ENCODE assay signal across 10 cellular contexts in genomic region chr1:217482356-217483102, GRCh38.
A peak's percentile ranks its signal among the peaks of the same experiment; 100 is the strongest.
DNase-seq lines count a peak whose midpoint lies in the region; ATAC-seq and TF ChIP-seq lines count a peak whose summit lies in the region.
"Had no signal": no experiment of that assay in that cellular context is flagged by ENCODE, and none has a peak within 500 bp of the region (broad histone marks: within the 10 kb centered on the region; RNA-seq: fewer than 3 reads in every experiment).

No MANE protein-coding gene starts in this region.

- H3K9me3 ChIP-seq in naive thymus-derived CD4-positive, alpha-beta T cell (ENCODE audit: control insufficient read depth in 2 of 3, low read length in 3 of 3): no peaks in the 10 kb centered on the region
- peaks cover 0 to 10% of the 10 kb centered on the region in 2 donors for H3K9me3 ChIP-seq in ascending aorta

- peak overlapping the region in 1 of 10 donors; percentile 4 for H3K4me3 Mint-ChIP-seq in naive thymus-derived CD4-positive, alpha-beta T cell
- H3K4me3 Mint-ChIP-seq: IgD-negative memory B cell had no signal

- H3K27ac Mint-ChIP-seq in naive thymus-derived CD4-positive, alpha-beta T cell: peak overlapping the region in 1 of 9 donors; percentile 50

- CTCF ChIA-PET in naive thymus-derived CD4-positive, alpha-beta T cell (lab: Charles Lee): no interaction called here

- H3K27ac ChIP-seq in naive thymus-derived CD4-positive, alpha-beta T cell (ENCODE audit: low read depth, low read length): no peak overlapping the region
- no peak overlapping the region for H3K27ac ChIP-seq in ascending aorta

- peak; percentile 95 for ATAC-seq in HG03520 (IDR thresholded peaks at IDR 0.05; ENCODE audit: unreplicated experiment)
- ATAC-seq in naive thymus-derived CD4-positive, alpha-beta T cell: peak; percentile 58

- H3K27me3 Mint-ChIP-seq in naive thymus-derived CD4-positive, alpha-beta T cell: no peaks in the 10 kb centered on the region
- H3K27me3 Mint-ChIP-seq: IgD-negative memory B cell had no signal

- TF ChIP-seq CTCF in GM20000 (IDR thresholded peaks at IDR 0.05; ENCODE audit: extremely low read depth, missing control alignments) (no peak), ascending aorta (IDR thresholded peaks at IDR 0.05) (no peak)

- no peak overlapping the region for H3K4me3 ChIP-seq in naive thymus-derived CD4-positive, alpha-beta T cell (ENCODE audit: low read length)
- H3K4me3 ChIP-seq in ascending aorta: no peak overlapping the region

- H3K36me3 Mint-ChIP-seq in naive thymus-derived CD4-positive, alpha-beta T cell: peaks cover 16 to 55% (median 37%) of the 10 kb centered on the region in 5 donors

- in situ Hi-C loops in Caki2 (cut with HindIII; ENCODE audit: low pct_unique_long_range_greater_than_20kb, low sequenced_read_pairs): no loop called here

- no peaks in the 10 kb centered on the region for H3K36me3 ChIP-seq in naive thymus-derived CD4-positive, alpha-beta T cell (ENCODE audit: control insufficient read depth in 2 of 3, insufficient read depth in 3 of 3, low read length in 3 of 3)
- peaks cover 0 to 10% of the 10 kb centered on the region in 2 donors for H3K36me3 ChIP-seq in ascending aorta

- peaks cover 0 to 24% (median 0%) of the 10 kb centered on the region in 7 donors for H3K4me1 Mint-ChIP-seq in naive thymus-derived CD4-positive, alpha-beta T cell

- peaks cover 0 to 18% (median 0%) of the 10 kb centered on the region in 11 donors for H3K9me3 Mint-ChIP-seq in naive thymus-derived CD4-positive, alpha-beta T cell

- DNase-seq in Caki2 (ENCODE audit: low read depth) (peak; percentile 25), GM20000 (ENCODE audit: low spot score) (peak; percentile 41), ascending aorta (ENCODE audit: low spot score in 2 of 2) (no peak), posterior cingulate gyrus (no peak), NCI-H1436 (lab: John Stamatoyannopoulos, UW) (no peak)
- DNase-seq in activated CD8-positive, alpha-beta memory T cell treated with anti-CD3 and anti-CD28 coated beads, Interleukin-2, amount 50 U/mL, for 48 hours: peak; percentile 66
- DNase-seq in naive thymus-derived CD4-positive, alpha-beta T cell: peak in 1 of 9 donors; percentile 61
- DNase-seq: left cardiac atrium had no signal

- POLR2A ChIA-PET in naive thymus-derived CD4-positive, alpha-beta T cell (lab: Charles Lee): no interaction called here

- H3K4me1 ChIP-seq in naive thymus-derived CD4-positive, alpha-beta T cell (ENCODE audit: control insufficient read depth in 2 of 2, insufficient read depth in 2 of 2, low read length in 2 of 2): no peaks in the 10 kb centered on the region
- H3K4me1 ChIP-seq in ascending aorta: no peaks in the 10 kb centered on the region

- intact Hi-C loops in naive thymus-derived CD4-positive, alpha-beta T cell (cut with micrococcal nuclease): loop anchor here in 1 of 2 donors (2.0 kb wide), 1 partner anchor 148 kb away; the partner anchor contains the start of genes GPATCH2 and SPATA17
- intact Hi-C loops in ascending aorta (cut with DNase I): no loop called here
- intact Hi-C loops in posterior cingulate gyrus (cut with DNase I): no loop called here

- no peaks in the 10 kb centered on the region for H3K27me3 ChIP-seq in naive thymus-derived CD4-positive, alpha-beta T cell (ENCODE audit: control insufficient read depth in 2 of 2, insufficient read depth in 2 of 2, low read length in 2 of 2)
- H3K27me3 ChIP-seq in ascending aorta: no peaks in the 10 kb centered on the region

Comparison
In these comparisons a context has a peak if more than half of its experiments do, and no peak if none do; other contexts are left out.
1. DNase-seq: peak in Caki2 (single experiment), GM20000 (single experiment) and activated CD8-positive, alpha-beta memory T cell treated with anti-CD3 and anti-CD28 coated beads, Interleukin-2, amount 50 U/mL, for 48 hours (single experiment); none in ascending aorta (0 of 2), posterior cingulate gyrus (0 of 10) and NCI-H1436 (single experiment).